Comparison of ENCODE assay signal across 8 cellular contexts in genomic region chr14:69191340-69192111, GRCh38. TPM values are rescaled to one million over a fixed set of nuclear protein-coding genes. Genes with fewer than 3 reads are reported as not detected.
A peak's percentile ranks its signal among the peaks of the same experiment; 100 is the strongest.
DNase-seq lines count a peak whose midpoint lies in the region; ATAC-seq and TF ChIP-seq lines count a peak whose summit lies in the region.

Gene EXD2 (plus strand): TSS chr14:69191498. CDS start chr14:69209471, 17,973 bp downstream.

- H3K27me3 Mint-ChIP-seq in activated CD8-positive, alpha-beta T cell treated with anti-CD3 and anti-CD28 coated beads for 36 hours, result no peaks in the 10 kb centered on the region

- peaks cover 5% of the 10 kb centered on the region for H3K4me1 ChIP-seq in ectodermal cell (ENCODE audit: control insufficient read depth, insufficient read depth, low read length)

- H3K4me3 ChIP-seq in ectodermal cell (ENCODE audit: insufficient read depth, low read depth, low read length), result peak within 1 kb of the TSS; percentile 77
- H3K4me3 ChIP-seq in lower leg skin (ENCODE audit: low read depth, poor library complexity, severe bottlenecking), result peak within 1 kb of the TSS; percentile 85

- H3K36me3 ChIP-seq in ectodermal cell (ENCODE audit: control insufficient read depth, insufficient read depth, low read length), result no peaks in the 10 kb centered on the region

- TF ChIP-seq CTCF in activated CD8-positive, alpha-beta T cell treated with anti-CD3 and anti-CD28 coated beads for 36 hours (IDR thresholded peaks at IDR 0.05), result no peak
- no peak for TF ChIP-seq CTCF in lower leg skin (IDR thresholded peaks at IDR 0.05)

- WGBS in ectodermal cell, 2 experiments, result 0% methylated on average over 58 of the region's 58 CpGs
- WGBS in lower leg skin, 2 donors, result 1% methylated on average over 43 to 49 of the region's 58 CpGs

- no peaks in the 10 kb centered on the region for H3K9me3 ChIP-seq in ectodermal cell (ENCODE audit: control insufficient read depth, low read length)

- no peaks in the 10 kb centered on the region for H3K9me3 Mint-ChIP-seq in activated CD8-positive, alpha-beta T cell treated with anti-CD3 and anti-CD28 coated beads for 36 hours

- no peaks in the 10 kb centered on the region for H3K36me3 Mint-ChIP-seq in activated CD8-positive, alpha-beta T cell treated with anti-CD3 and anti-CD28 coated beads for 36 hours (ENCODE audit: low read depth)

- peaks cover 23% of the 10 kb centered on the region for H3K4me1 Mint-ChIP-seq in activated CD8-positive, alpha-beta T cell treated with anti-CD3 and anti-CD28 coated beads for 36 hours (ENCODE audit: low read depth)

- no peaks in the 10 kb centered on the region for H3K27me3 ChIP-seq in ectodermal cell (ENCODE audit: control insufficient read depth, insufficient read depth, low read length, poor library complexity, severe bottlenecking)

- POLR2A ChIA-PET in activated CD8-positive, alpha-beta T cell treated with anti-CD3 and anti-CD28 coated beads for 36 hours (lab: Charles Lee), result interaction anchor here (0.6 to 1.2 kb wide), 3 partner anchors 39 to 240 kb away, joined by 3 to 5 read pairs (median 3); partner anchors contain the start of gene DCAF5

- CTCF ChIA-PET in activated CD8-positive, alpha-beta T cell treated with anti-CD3 and anti-CD28 coated beads for 36 hours (lab: Charles Lee), result interaction anchor here (0.5 to 2.0 kb wide), 10 partner anchors 11 to 1528 kb away, joined by 3 to 12 read pairs (median 4); no protein-coding TSS in a partner anchor

- peak; percentile 82 for ATAC-seq in HG03442 (IDR thresholded peaks at IDR 0.05; ENCODE audit: unreplicated experiment)
- ATAC-seq in activated CD8-positive, alpha-beta T cell treated with anti-CD3 and anti-CD28 coated beads for 36 hours, result peak; percentile 88

- DNase-seq in AG20443 (ENCODE audit: low spot score) (peak; percentile 94), NCI-H524 treated with DMSO at 0.1 percent for 48 hours (lab: John Stamatoyannopoulos, UW) (peak; percentile 81), lower leg skin (ENCODE audit: low spot score in 2 of 2) (peak; percentile 82 to 97)
- DNase-seq in activated CD8-positive, alpha-beta T cell treated with anti-CD3 and anti-CD28 coated beads for 36 hours, result peak; percentile 89
- peak; percentile 69 to 70 for DNase-seq in stimulated activated CD4-positive, alpha-beta T cell treated with anti-CD3 and anti-CD28 coated beads, Interleukin-4, amount 100 ng/mL, for 48 hours (ENCODE audit: low read depth in 2 of 2)

- H3K27ac ChIP-seq in ectodermal cell (ENCODE audit: insufficient read depth, low read depth, low read length, poor library complexity, severe bottlenecking), result peak within 1 kb of the TSS; percentile 56

- TF ChIP-seq POLR2A in GM19193 (IDR thresholded peaks at IDR 0.05; ENCODE audit: extremely low read depth, insufficient read depth, insufficient read length) (peak; percentile 44), lower leg skin (IDR thresholded peaks at IDR 0.05) (no peak)

- peak within 1 kb of the TSS; percentile 90 for H3K27ac Mint-ChIP-seq in activated CD8-positive, alpha-beta T cell treated with anti-CD3 and anti-CD28 coated beads for 36 hours

- H3K4me3 Mint-ChIP-seq in activated CD8-positive, alpha-beta T cell treated with anti-CD3 and anti-CD28 coated beads for 36 hours, result peak within 1 kb of the TSS; percentile 90

- intact Hi-C loops in activated CD8-positive, alpha-beta T cell treated with anti-CD3 and anti-CD28 coated beads for 36 hours (cut with micrococcal nuclease), result loop anchor here (5.0 kb wide), 1 partner anchor 59 kb away; no protein-coding TSS in a partner anchor
- intact Hi-C loops in lower leg skin (cut with DNase I; ENCODE audit: low total_unique reads), result no loop called here

RNA-seq across cellular contexts. Expression of gene EXD2, which starts in this region (rescaled TPM):
- 10 to 100 TPM in 1 of 2 experiments, 1 to 10 TPM in 1; 9.4 to 10.7 TPM for total RNA-seq in activated CD8-positive, alpha-beta T cell treated with anti-CD3 and anti-CD28 coated beads for 36 hours
- polyA plus RNA-seq in ectodermal cell (2013, experiment 1 of 4), result 25.6 TPM
- 23.5 TPM for polyA plus RNA-seq in ectodermal cell (2013, experiment 2 of 4)
- polyA plus RNA-seq in ectodermal cell (2013, experiment 3 of 4), result 21.1 TPM
- polyA plus RNA-seq in ectodermal cell (2013, experiment 4 of 4), result 22.8 TPM
- total RNA-seq in lower leg skin, result 10 to 100 TPM; 14.9 to 28.0 (median 18.1) TPM

Comparison
In these comparisons a context has a peak if more than half of its experiments do, and no peak if none do; other contexts are left out.
1. Peak in every context shown above with its lines: DNase-seq, ATAC-seq, H3K4me3 ChIP-seq and H3K27ac ChIP-seq.